In genomic region chr13:87147076-87147475, GRCh38 we compare ENCODE assay signal across 21 cellular contexts.
DNase-seq lines count a peak whose midpoint lies in the region; FAIRE-seq and TF ChIP-seq lines count a peak whose summit lies in the region.
"Had no signal": no experiment of that assay in that cellular context is flagged by ENCODE, and none has a peak within 500 bp of the region (broad histone marks: within the 10 kb centered on the region; RNA-seq: fewer than 3 reads in every experiment).

No MANE protein-coding gene starts in this region.

- H3K79me2 ChIP-seq in osteoblast (ENCODE audit: insufficient read depth, low read length): no peaks in the 10 kb centered on the region

- DNase-seq in A172 (ENCODE audit: low spot score) (peak; percentile 4), HS-5 (ENCODE audit: low read depth) (peak; percentile 29), SW 1271 (lab: John Stamatoyannopoulos, UW) (peak; percentile 2 to 18), fibroblast of pulmonary artery (ENCODE audit: low read depth) (peak; percentile 13), AG20443 (ENCODE audit: low spot score) (no peak), small intestine (no peak), osteoblast (ENCODE audit: insufficient read length, low spot score, missing footprints) (no peak)
- no peak for DNase-seq in stimulated activated naive CD4-positive, alpha-beta T cell treated with Interleukin-2 at 50 U/mL for 16 hours (lab: John Stamatoyannopoulos, UW)
- DNase-seq: activated CD4-positive, alpha-beta T cell treated with anti-CD3 and anti-CD28 coated beads, Interleukin-2, amount 10 ng/mL, durations not matched to agents 7 days and 5 days; activated CD8-positive, alpha-beta memory T cell treated with anti-CD3 and anti-CD28 coated beads, Interleukin-2, amount 10 ng/mL, durations not matched to agents 7 days and 5 days; DMS 273 treated with DMSO at 0.1 percent for 48 hours; effector CD8-positive, alpha-beta T cell; KG1; NCI-H1048; NCI-H1930; NCI-H2227 treated with DMSO at 0.1 percent for 48 hours; transverse colon had no signal

- FAIRE-seq in small intestine (lab: Jason Lieb, UNC): no peak
- FAIRE-seq: A549 had no signal

- no peak overlapping the region for H2AFZ ChIP-seq in osteoblast (ENCODE audit: low read length)

- H3K4me2 ChIP-seq in osteoblast (ENCODE audit: insufficient read depth, low read length): no peak overlapping the region
- H3K4me2 ChIP-seq: A549 had no signal

- H3K27me3 ChIP-seq in small intestine (ENCODE audit: control insufficient read depth in 2 of 2, insufficient read depth in 2 of 2, low read length in 2 of 2): no peaks in the 10 kb centered on the region
- H3K27me3 ChIP-seq in osteoblast (ENCODE audit: insufficient read depth, low read length): no peaks in the 10 kb centered on the region
- H3K27me3 ChIP-seq: ascending aorta, right atrium auricular region, transverse colon had no signal

- no peak overlapping the region for H3K4me3 ChIP-seq in fibroblast of pulmonary artery (replicated peaks; ENCODE audit: low read depth, low read length)
- H3K4me3 ChIP-seq in small intestine (ENCODE audit: low read depth in 1 of 2, low read length in 2 of 2): no peak overlapping the region
- no peak overlapping the region for H3K4me3 ChIP-seq in osteoblast (ENCODE audit: insufficient read depth, low read length)
- H3K4me3 ChIP-seq: A549, ascending aorta, right atrium auricular region, transverse colon had no signal

- H3K36me3 ChIP-seq in small intestine (ENCODE audit: control insufficient read depth in 2 of 2, insufficient read depth in 2 of 2, low read length in 2 of 2): no peaks in the 10 kb centered on the region
- no peaks in the 10 kb centered on the region for H3K36me3 ChIP-seq in osteoblast (ENCODE audit: insufficient read depth, low read length)
- H3K36me3 ChIP-seq: ascending aorta, right atrium auricular region, transverse colon had no signal

- no peaks in the 10 kb centered on the region for H4K20me1 ChIP-seq in osteoblast (ENCODE audit: insufficient read depth, low read length)

- TF ChIP-seq CTCF in fibroblast of pulmonary artery (IDR thresholded peaks at IDR 0.05; ENCODE audit: low read length, missing control alignments) (no peak), osteoblast (IDR thresholded peaks at IDR 0.05; ENCODE audit: extremely low read depth, low read depth, low read length) (no peak)

- H3K27ac ChIP-seq in small intestine (ENCODE audit: low read depth in 1 of 2, low read length in 1 of 2): no peak overlapping the region
- H3K27ac ChIP-seq in osteoblast (ENCODE audit: low read depth, low read length): no peak overlapping the region
- H3K27ac ChIP-seq: A549, ascending aorta, right atrium auricular region, transverse colon, VCaP had no signal

- H3K4me1 ChIP-seq in small intestine (ENCODE audit: control insufficient read depth in 2 of 2, insufficient read depth in 1 of 2, low read depth in 1 of 2, low read length in 1 of 2) (no peaks in the 10 kb centered on the region), osteoblast (ENCODE audit: insufficient read depth, low read length) (no peaks in the 10 kb centered on the region)
- H3K4me1 ChIP-seq: A549, ascending aorta, right atrium auricular region, transverse colon had no signal

- H3K9me3 ChIP-seq in small intestine (ENCODE audit: control insufficient read depth, low read depth): no peaks in the 10 kb centered on the region
- peaks cover 2% of the 10 kb centered on the region for H3K9me3 ChIP-seq in osteoblast (ENCODE audit: low read depth, low read length)
- H3K9me3 ChIP-seq: A549, ascending aorta, right atrium auricular region, transverse colon had no signal

Comparison
In these comparisons a context has a peak if more than half of its experiments do, and no peak if none do; other contexts are left out.
1. DNase-seq: peak in A172 (single experiment), HS-5 (single experiment), SW 1271 (2 of 2) and fibroblast of pulmonary artery (single experiment); none in AG20443 (single experiment), small intestine (single experiment), stimulated activated naive CD4-positive, alpha-beta T cell treated with Interleukin-2 at 50 U/mL for 16 hours (single experiment) and osteoblast (single experiment).